8 cellular contexts compared by ENCODE assay signal in genomic region chr6:5379647-5380242, GRCh38.
DNase-seq lines count a peak whose midpoint lies in the region; ATAC-seq and TF ChIP-seq lines count a peak whose summit lies in the region.

No MANE protein-coding gene starts in this region.

- no peaks in the 10 kb centered on the region for H3K79me2 ChIP-seq in mesendoderm (ENCODE audit: control insufficient read depth, insufficient read depth, low read length)

- H3K9me3 ChIP-seq in heart right ventricle = peaks cover 0 to 5% (median 0%) of the 10 kb centered on the region in 11 donors

- no peak overlapping the region for H3K4me2 ChIP-seq in mesendoderm (ENCODE audit: low read length)

- no peaks in the 10 kb centered on the region for H3K79me1 ChIP-seq in mesendoderm (ENCODE audit: low read length)

- in situ Hi-C loops in astrocyte of the cerebellum (cut with HindIII; ENCODE audit: low sequenced_read_pairs) = loop anchor here (25.0 kb wide), 1 partner anchor 242 kb away; no protein-coding TSS in a partner anchor

- H2BK15ac ChIP-seq in mesendoderm (replicated peaks; ENCODE audit: low read depth) = no peak overlapping the region

- TF ChIP-seq CTCF in heart right ventricle (IDR thresholded peaks at IDR 0.05) (peak in 6 of 9 donors; percentile 19 to 54 (median 28)), astrocyte of the cerebellum (IDR thresholded peaks at IDR 0.05; ENCODE audit: low read depth, low read length, missing control alignments) (peak; percentile 46)

- H3K4me3 ChIP-seq in heart right ventricle (no peak overlapping the region), astrocyte of the cerebellum (ENCODE audit: low read depth, low read length) (no peak overlapping the region), mesendoderm (ENCODE audit: low read length) (no peak overlapping the region)

- H3K27ac ChIP-seq in heart right ventricle (no peak overlapping the region), mesendoderm (ENCODE audit: low read depth, low read length) (no peak overlapping the region)

- WGBS in heart right ventricle, 2 donors = 62 to 64% methylated on average over 3 of the region's 3 CpGs
- WGBS in mesendoderm (ENCODE audit: extremely low coverage, insufficient coverage, low lambda C conversion rate) = no CpG with 5 or more reads among the region's 3 CpGs

- H3K36me3 ChIP-seq in heart right ventricle (no peaks in the 10 kb centered on the region), mesendoderm (ENCODE audit: control insufficient read depth, insufficient read depth, low read length) (no peaks in the 10 kb centered on the region)

- DNase-seq in heart right ventricle (no peak), cardiac septum (ENCODE audit: low spot score) (no peak), NCI-H2029 (lab: John Stamatoyannopoulos, UW) (peak; percentile 55), astrocyte of the cerebellum (ENCODE audit: low read depth) (no peak), mesendoderm (peak; percentile 65), superior temporal gyrus (ENCODE audit: extremely low spot score) (no peak)

- no peak overlapping the region for H3K4ac ChIP-seq in mesendoderm (ENCODE audit: low read depth, low read length)

- H3K56ac ChIP-seq in mesendoderm (ENCODE audit: low read length) = no peak overlapping the region

- ATAC-seq in heart right ventricle = no peak
- ATAC-seq in HG03571 (IDR thresholded peaks at IDR 0.05; ENCODE audit: unreplicated experiment) = no peak
- no peak for ATAC-seq in HG03196 (IDR thresholded peaks at IDR 0.05; ENCODE audit: unreplicated experiment)

- H4K5ac ChIP-seq in mesendoderm (ENCODE audit: low read length) = no peak overlapping the region

- no peak overlapping the region for H2BK120ac ChIP-seq in mesendoderm (ENCODE audit: low read depth, low read length)

- no peak overlapping the region for H3K23ac ChIP-seq in mesendoderm (ENCODE audit: low read length)

- H3K18ac ChIP-seq in mesendoderm (ENCODE audit: low read length) = no peak overlapping the region

- no peak overlapping the region for H4K8ac ChIP-seq in mesendoderm (ENCODE audit: low read depth, low read length)

- no peak overlapping the region for H3K9ac ChIP-seq in mesendoderm (ENCODE audit: low read length)

- H2AK5ac ChIP-seq in mesendoderm (ENCODE audit: low read length) = no peak overlapping the region

- intact Hi-C loops in heart right ventricle (cut with DNase I) (loop anchor here in 1 of 10 donors (10.0 kb wide), 1 partner anchor 115 kb away; the partner anchor contains the start of genes FARS2 and LYRM4), cardiac septum (cut with DNase I) (no loop called here)

- H3K4me1 ChIP-seq in heart right ventricle (peaks cover 0 to 10% (median 0%) of the 10 kb centered on the region in 9 donors), mesendoderm (ENCODE audit: control insufficient read depth, low read depth, low read length) (peaks cover 2% of the 10 kb centered on the region)

- no peak overlapping the region for H2BK5ac ChIP-seq in mesendoderm (ENCODE audit: low read length)

- H3K27me3 ChIP-seq in heart right ventricle (no peaks in the 10 kb centered on the region), mesendoderm (ENCODE audit: insufficient read depth, low read length, poor library complexity) (no peaks in the 10 kb centered on the region)

Comparison
In these comparisons a context has a peak if more than half of its experiments do, and no peak if none do; other contexts are left out.
1. DNase-seq: peak in NCI-H2029 (single experiment) and mesendoderm (single experiment); none in heart right ventricle (0 of 2), cardiac septum (single experiment), astrocyte of the cerebellum (single experiment) and superior temporal gyrus (single experiment).